ENCODE assay signal across 14 cellular contexts in genomic region chr12:52145941-52146821, GRCh38. TPM values are rescaled to one million over a fixed set of nuclear protein-coding genes. Genes with fewer than 3 reads are reported as not detected.
DNase-seq lines count a peak whose midpoint lies in the region; ATAC-seq, FAIRE-seq and TF ChIP-seq lines count a peak whose summit lies in the region.
"Had no signal": no experiment of that assay in that cellular context is flagged by ENCODE, and none has a peak within 500 bp of the region (broad histone marks: within the 10 kb centered on the region; RNA-seq: fewer than 3 reads in every experiment).

No MANE protein-coding gene starts in this region.

- DNase-seq in GM23338 (ENCODE audit: low spot score) (no peak), ascending aorta (ENCODE audit: low spot score in 2 of 2) (no peak), islet precursor cell (peak; percentile 53), small intestine (no peak), NCI-H226 (no peak), H4 (ENCODE audit: low spot score) (no peak), GDM1 (lab: John Stamatoyannopoulos, UW) (no peak)
- DNase-seq: CD4-positive, alpha-beta T cell; HCEC 1CT; Kasumi-1; occipital lobe; stimulated activated CD4-positive, alpha-beta T cell treated with anti-CD3 and anti-CD28 coated beads, Interleukin-4, amount 100 ng/mL, for 24 hours had no signal

- no peaks in the 10 kb centered on the region for H3K9me3 ChIP-seq in ascending aorta
- no peaks in the 10 kb centered on the region for H3K9me3 ChIP-seq in small intestine (ENCODE audit: control insufficient read depth, low read depth)

- H3K4me3 ChIP-seq in GM23338 (no peak overlapping the region), ascending aorta (no peak overlapping the region), small intestine (ENCODE audit: low read depth in 1 of 2, low read length in 2 of 2) (no peak overlapping the region)

- peaks cover 39% of the 10 kb centered on the region for H3K4me1 Mint-ChIP-seq in GM23338

- no peak overlapping the region for H3K4me3 Mint-ChIP-seq in GM23338
- H3K4me3 Mint-ChIP-seq: CD4-positive, alpha-beta T cell had no signal

- intact Hi-C loops in ascending aorta (cut with DNase I): loop anchor here (5.0 to 10.0 kb wide), 3 partner anchors 114 to 859 kb away; partner anchors contain the start of gene EIF4B

- H3K9me3 Mint-ChIP-seq in GM23338: no peaks in the 10 kb centered on the region
- H3K9me3 Mint-ChIP-seq: CD4-positive, alpha-beta T cell had no signal

- no peaks in the 10 kb centered on the region for H3K79me2 ChIP-seq in GM23338 (replicated peaks; ENCODE audit: insufficient read depth)

- H3K4me2 ChIP-seq in GM23338: no peak overlapping the region

- no peaks in the 10 kb centered on the region for H4K20me1 ChIP-seq in GM23338 (replicated peaks; ENCODE audit: insufficient read depth)

- H3K9me2 ChIP-seq in GM23338 (ENCODE audit: insufficient read depth): no peaks in the 10 kb centered on the region

- peak overlapping the region; percentile 53; the same call in 1 of the 2 replicates for H3K27ac Mint-ChIP-seq in GM23338
- H3K27ac Mint-ChIP-seq: CD4-positive, alpha-beta T cell had no signal

- H3K36me3 ChIP-seq in GM23338 (ENCODE audit: insufficient read depth) (no peaks in the 10 kb centered on the region), ascending aorta (no peaks in the 10 kb centered on the region), small intestine (ENCODE audit: control insufficient read depth in 2 of 2, insufficient read depth in 2 of 2, low read length in 2 of 2) (no peaks in the 10 kb centered on the region)

- H2AFZ ChIP-seq in GM23338: peak overlapping the region; percentile 69

- H3K4me1 ChIP-seq in GM23338 (ENCODE audit: insufficient read depth): peaks cover 4% of the 10 kb centered on the region; the same call in 1 of the 2 replicates
- peaks cover 7 to 31% of the 10 kb centered on the region in 2 donors for H3K4me1 ChIP-seq in ascending aorta
- peaks cover 0 to 12% of the 10 kb centered on the region in 2 donors for H3K4me1 ChIP-seq in small intestine (ENCODE audit: control insufficient read depth in 2 of 2, insufficient read depth in 1 of 2, low read depth in 1 of 2, low read length in 1 of 2)

- TF ChIP-seq CTCF in GM23338 (conservative IDR thresholded peaks at IDR 0.05; ENCODE audit: low read depth in 2 of 2) (no peak), ascending aorta (IDR thresholded peaks at IDR 0.05) (no peak)

- ATAC-seq in GM23338 (no peak), HG03095 (IDR thresholded peaks at IDR 0.05; ENCODE audit: unreplicated experiment) (no peak)

- no peaks in the 10 kb centered on the region for H3K36me3 Mint-ChIP-seq in GM23338 (ENCODE audit: low read depth)

- H3F3A ChIP-seq in GM23338 (replicated peaks; ENCODE audit: low read depth): no peaks in the 10 kb centered on the region

- H3K27me3 ChIP-seq in GM23338 (ENCODE audit: insufficient read depth) (no peaks in the 10 kb centered on the region), ascending aorta (no peaks in the 10 kb centered on the region), small intestine (ENCODE audit: control insufficient read depth in 2 of 2, insufficient read depth in 2 of 2, low read length in 2 of 2) (no peaks in the 10 kb centered on the region)

- H3K27ac ChIP-seq in GM23338 (ENCODE audit: low read depth) (no peak overlapping the region), ascending aorta (peak overlapping the region; percentile 80 to 89), small intestine (ENCODE audit: low read depth in 1 of 2, low read length in 1 of 2) (peak overlapping the region; percentile 82 to 90)

- 83 to 91% (median 87%) methylated on average over 9 to 12 of the region's 12 CpGs for WGBS in small intestine, 3 donors

- H3K27me3 Mint-ChIP-seq in GM23338 (ENCODE audit: insufficient read depth, low read depth, poor library complexity): peaks cover 6% of the 10 kb centered on the region
- H3K27me3 Mint-ChIP-seq: CD4-positive, alpha-beta T cell had no signal

- FAIRE-seq in small intestine (lab: Jason Lieb, UNC): no peak
- FAIRE-seq: endometrium had no signal

TF ChIP-seq in GM23338, 12 proteins besides CTCF, POLR2A, EP300 and RAD21:
- no peak for TF ChIP-seq NANOG (IDR thresholded peaks at IDR 0.05; ENCODE audit: borderline replicate concordance)

RNA-seq across cellular contexts. Expression of gene KRT80, which starts 45.6 kb away (rescaled TPM):
- not detected in 2 replicates for total RNA-seq in GM23338 (2014; rRNA removed; shearing (Covaris generic))
- polyA plus RNA-seq in GM23338 (2016; fragmentation: Nextera tagmentation; extraction: Ambion mirVana): not detected in 2 replicates
- total RNA-seq in ascending aorta: not detected
- 1 to 10 TPM in 1 of 3 donors, under 1 TPM in 2; 0.27 to 3.2 (median 0.89) TPM for polyA plus RNA-seq in small intestine
- 4.7 and 6.9 TPM in 2 replicates for total RNA-seq in H4 (2014; rRNA removed; shearing (Covaris generic))
- total RNA-seq: CD4-positive, alpha-beta T cell; occipital lobe had no signal
